ENCODE assay signal across 25 cellular contexts in the genomic region with DNA sequence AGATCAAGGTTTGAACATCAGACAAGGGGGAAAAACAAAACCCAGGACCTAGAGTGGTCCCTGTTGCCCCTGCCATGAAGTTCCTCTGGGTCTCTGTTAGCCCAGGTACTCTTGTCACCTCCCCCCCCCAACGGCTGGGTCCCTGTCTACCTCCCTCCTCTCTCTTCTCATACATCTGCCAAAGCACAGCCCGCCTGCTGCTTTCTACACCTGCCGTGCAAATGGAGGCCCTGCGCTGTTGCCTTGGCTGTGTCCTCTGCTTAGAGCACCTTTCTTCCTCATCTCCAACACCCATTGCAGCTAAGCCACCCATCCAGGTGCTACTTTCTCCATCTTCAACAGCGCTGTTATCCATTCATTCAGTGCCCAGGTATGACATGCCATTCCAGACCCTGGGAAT.
"Had no signal": no experiment of that assay in that cellular context is flagged by ENCODE, and none has a peak within 500 bp of the region (broad histone marks: within the 10 kb centered on the region; RNA-seq: fewer than 3 reads in every experiment).

No MANE protein-coding gene starts in this region.

- H3K27me3 ChIP-seq: adrenal gland, body of pancreas, cardiac muscle cell, colonic mucosa, gastrocnemius medialis, right lobe of liver, tibial nerve had no signal

- H3K9me3 ChIP-seq: adrenal gland, colonic mucosa, gastrocnemius medialis, right lobe of liver had no signal

- H3K4me1 ChIP-seq: colonic mucosa, gastrocnemius medialis, right lobe of liver had no signal

- H3K27ac ChIP-seq: adrenal gland, body of pancreas, cardiac muscle cell, colonic mucosa, right lobe of liver, tibial nerve had no signal

- H3K4me3 ChIP-seq: adrenal gland, body of pancreas, cardiac muscle cell, colonic mucosa, gastrocnemius medialis, right lobe of liver, tibial nerve had no signal

- H3K4me1 Mint-ChIP-seq: memory B cell had no signal

- H3K27me3 Mint-ChIP-seq: activated naive CD8-positive, alpha-beta T cell treated with anti-CD3 and anti-CD28 coated beads for 36 hours had no signal

- DNase-seq: activated CD4-positive, alpha-beta T cell treated with anti-CD3 and anti-CD28 coated beads for 4 hours; activated CD4-positive, alpha-beta T cell treated with anti-CD3 and anti-CD28 coated beads, Interleukin-2, amount 50 U/mL, for 4 hours; activated CD4-positive, CD25-positive, alpha-beta regulatory T cell; activated naive CD4-positive, alpha-beta T cell treated with Interleukin-2 at 50 U/mL for 16 hours; activated naive CD8-positive, alpha-beta T cell treated with anti-CD3 and anti-CD28 coated beads for 36 hours; activated T-cell treated with anti-CD3 and anti-CD28 coated beads for 4 hours; activated T-cell treated with anti-CD3 and anti-CD28 coated beads, Interleukin-2, amount 50 U/mL, for 72 hours; adrenal gland; aorta; body of pancreas; cerebellar nuclear complex; colonic mucosa; effector CD8-positive, alpha-beta T cell; gastrocnemius medialis; glutamatergic neuron; left colon; midbrain; naive thymus-derived CD4-positive, alpha-beta T cell; right lobe of liver; stimulated activated CD4-positive, alpha-beta T cell treated with anti-CD3 and anti-CD28 coated beads, Interleukin-2, amount 100 ng/mL, for 48 hours; stimulated activated naive CD4-positive, alpha-beta T cell treated with Interleukin-2 at 50 U/mL for 16 hours had no signal

- H3K27ac Mint-ChIP-seq: activated naive CD8-positive, alpha-beta T cell treated with anti-CD3 and anti-CD28 coated beads for 36 hours; activated T-cell treated with anti-CD3 and anti-CD28 coated beads, Interleukin-2, amount 50 U/mL, for 72 hours; memory B cell; T-helper 2 cell treated with Interferon-gamma antibody and Interleukin-4, amounts not matched to agents 5 μg/mL and 100 μg/mL, for 36 hours had no signal

- H3K36me3 ChIP-seq: adrenal gland, cardiac muscle cell, colonic mucosa, gastrocnemius medialis, right lobe of liver had no signal

- H3K4me3 Mint-ChIP-seq: activated naive CD8-positive, alpha-beta T cell treated with anti-CD3 and anti-CD28 coated beads for 36 hours; activated T-cell treated with anti-CD3 and anti-CD28 coated beads, Interleukin-2, amount 50 U/mL, for 72 hours; memory B cell; naive thymus-derived CD4-positive, alpha-beta T cell; T-helper 2 cell treated with Interferon-gamma antibody and Interleukin-4, amounts not matched to agents 5 μg/mL and 100 μg/mL, for 36 hours had no signal
